Comparison of ENCODE assay signal across 22 cellular contexts in genomic region chr12:18258929-18259328, GRCh38. TPM values are rescaled to one million over a fixed set of nuclear protein-coding genes. Genes with fewer than 3 reads are reported as not detected.
DNase-seq lines count a peak whose midpoint lies in the region; ATAC-seq and TF ChIP-seq lines count a peak whose summit lies in the region.
"Had no signal": no experiment of that assay in that cellular context is flagged by ENCODE, and none has a peak within 500 bp of the region (broad histone marks: within the 10 kb centered on the region; RNA-seq: fewer than 3 reads in every experiment).

No MANE protein-coding gene starts in this region.

- intact Hi-C loops in Calu3 (cut with micrococcal nuclease; ENCODE audit: unreplicated experiment), result loop anchor here (10.0 kb wide), 1 partner anchor 876 kb away; no protein-coding TSS in a partner anchor
- intact Hi-C loops in MCF 10A (cut with micrococcal nuclease), result loop anchor here (10.0 kb wide), 1 partner anchor 446 kb away; no protein-coding TSS in a partner anchor

- H3K9me2 ChIP-seq in Karpas-422 (replicated peaks; ENCODE audit: insufficient read depth, low read length), result no peaks in the 10 kb centered on the region

- peak; percentile 61 for ATAC-seq in left lobe of liver
- ATAC-seq in gastroesophageal sphincter, result no peak
- ATAC-seq in omental fat pad (ENCODE audit: low FRiP score), result no peak
- ATAC-seq: CD8-positive, alpha-beta T cell; GM12878 had no signal

- TF ChIP-seq EP300 in gastroesophageal sphincter (IDR thresholded peaks at IDR 0.05), result no peak

- POLR2A ChIA-PET in MCF 10A (lab: Yijun Ruan, JAX), result interaction anchor here (0.5 to 15.1 kb wide), 5 partner anchors 14 to 249 kb away, joined by 3 to 443 read pairs (median 26); no protein-coding TSS in a partner anchor

- H3K79me2 ChIP-seq in Karpas-422 (ENCODE audit: low read length), result no peaks in the 10 kb centered on the region

- no peaks in the 10 kb centered on the region for H3K9me3 ChIP-seq in gastroesophageal sphincter
- H3K9me3 ChIP-seq in Karpas-422 (ENCODE audit: low read length), result no peaks in the 10 kb centered on the region
- H3K9me3 ChIP-seq: BLaER1 had no signal

- H3K27ac ChIP-seq in gastroesophageal sphincter (no peak overlapping the region), Karpas-422 (ENCODE audit: low read length) (no peak overlapping the region)
- H3K27ac ChIP-seq: BLaER1, HL-60 had no signal

- 80 to 100% methylated on average over 1 to 2 of the region's 2 CpGs for WGBS in gastroesophageal sphincter (ENCODE audit: low coverage in 1 of 2), 2 donors

- H3K9me3 Mint-ChIP-seq in Calu3 (ENCODE audit: low read depth, unreplicated experiment), result no peaks in the 10 kb centered on the region
- H3K9me3 Mint-ChIP-seq in MCF 10A (ENCODE audit: unreplicated experiment), result no peaks in the 10 kb centered on the region
- H3K9me3 Mint-ChIP-seq in type B pancreatic cell, result no peaks in the 10 kb centered on the region
- H3K9me3 Mint-ChIP-seq: H9 had no signal

- no peak for TF ChIP-seq CTCF in Calu3 (IDR thresholded peaks at IDR 0.05; ENCODE audit: unreplicated experiment)
- TF ChIP-seq CTCF in MCF 10A (IDR thresholded peaks at IDR 0.05; ENCODE audit: unreplicated experiment), result no peak
- TF ChIP-seq CTCF in type B pancreatic cell (conservative IDR thresholded peaks at IDR 0.05), result no peak
- no peak for TF ChIP-seq CTCF in gastroesophageal sphincter (IDR thresholded peaks at IDR 0.05)
- TF ChIP-seq CTCF in omental fat pad (IDR thresholded peaks at IDR 0.05), result no peak

- H3K4me1 ChIP-seq in gastroesophageal sphincter, result no peaks in the 10 kb centered on the region
- no peaks in the 10 kb centered on the region for H3K4me1 ChIP-seq in Karpas-422 (ENCODE audit: low read length)
- H3K4me1 ChIP-seq: BLaER1 had no signal

- H3K36me3 ChIP-seq in gastroesophageal sphincter (no peaks in the 10 kb centered on the region), Karpas-422 (ENCODE audit: insufficient read depth, low read length) (no peaks in the 10 kb centered on the region)
- H3K36me3 ChIP-seq: BLaER1 had no signal

- H3K27me3 Mint-ChIP-seq in Calu3 (ENCODE audit: unreplicated experiment) (no peaks in the 10 kb centered on the region), MCF 10A (ENCODE audit: insufficient read depth, unreplicated experiment) (no peaks in the 10 kb centered on the region), type B pancreatic cell (peaks cover 6% of the 10 kb centered on the region)

- no peak for TF ChIP-seq POLR2A in gastroesophageal sphincter (IDR thresholded peaks at IDR 0.05)

- no peak overlapping the region for H3K9ac ChIP-seq in Karpas-422 (ENCODE audit: low read length)
- H3K9ac ChIP-seq: BLaER1 had no signal

- H3K4me3 ChIP-seq in gastroesophageal sphincter, result no peak overlapping the region
- no peak overlapping the region for H3K4me3 ChIP-seq in Karpas-422 (ENCODE audit: low read length)
- H3K4me3 ChIP-seq: BLaER1, GM12878 had no signal

- H2AFZ ChIP-seq in Karpas-422 (ENCODE audit: low read length), result no peak overlapping the region

- H3K27me3 ChIP-seq in gastroesophageal sphincter (no peaks in the 10 kb centered on the region), Karpas-422 (ENCODE audit: low read length) (no peaks in the 10 kb centered on the region)
- H3K27me3 ChIP-seq: BLaER1 had no signal

- no peak for DNase-seq in Calu3
- DNase-seq in MCF 10A (ENCODE audit: unreplicated experiment), result no peak
- DNase-seq in left lobe of liver (ENCODE audit: low spot score), result no peak
- DNase-seq in type B pancreatic cell (ENCODE audit: extremely low spot score, unreplicated experiment), result no peak
- no peak for DNase-seq in Karpas-422
- no peak for DNase-seq in omental fat pad (ENCODE audit: low spot score)
- DNase-seq: 8988T; CD8-positive, alpha-beta T cell; DMS 273 treated with DMSO at 0.1 percent for 48 hours; DMS53; DND-41; EL; H9; IMR-90 had no signal

- peaks cover 37% of the 10 kb centered on the region for H3K4me1 Mint-ChIP-seq in Calu3 (ENCODE audit: low read depth, unreplicated experiment)
- peaks cover 40% of the 10 kb centered on the region for H3K4me1 Mint-ChIP-seq in MCF 10A (ENCODE audit: insufficient read depth, unreplicated experiment)
- H3K4me1 Mint-ChIP-seq in type B pancreatic cell (ENCODE audit: unreplicated experiment), result no peaks in the 10 kb centered on the region

- peak overlapping the region; percentile 99 for H3K27ac Mint-ChIP-seq in Calu3 (ENCODE audit: unreplicated experiment)
- H3K27ac Mint-ChIP-seq in MCF 10A (ENCODE audit: low read depth, unreplicated experiment), result peak overlapping the region; percentile 100
- no peak overlapping the region for H3K27ac Mint-ChIP-seq in type B pancreatic cell
- H3K27ac Mint-ChIP-seq: CD8-positive, alpha-beta T cell; H9 had no signal

- H3K4me3 Mint-ChIP-seq in Calu3 (ENCODE audit: low read depth, unreplicated experiment), result peak overlapping the region; percentile 53
- H3K4me3 Mint-ChIP-seq in MCF 10A (ENCODE audit: unreplicated experiment), result peak overlapping the region; percentile 76
- H3K4me3 Mint-ChIP-seq in type B pancreatic cell, result peak overlapping the region; percentile 5
- H3K4me3 Mint-ChIP-seq: CD8-positive, alpha-beta T cell; H9 had no signal

- CTCF ChIA-PET in Calu3 (lab: Charles Lee), result interaction anchor here (0.8 to 2.0 kb wide), 2 partner anchors 13 to 109 kb away, joined by 3 to 6 read pairs; no protein-coding TSS in a partner anchor
- CTCF ChIA-PET in MCF 10A (lab: Yijun Ruan, JAX), result interaction anchor here (0.8 to 2.4 kb wide), 4 partner anchors 9 to 61 kb away, joined by 3 to 18 read pairs (median 6); no protein-coding TSS in a partner anchor

- no TSS peak for BruUV-seq in Calu3 (replicated peaks; lab: Mats Ljungman, UMichigan)
- no TSS peak for BruUV-seq in MCF 10A (replicated peaks; lab: Mats Ljungman, UMichigan)

- peaks cover 38% of the 10 kb centered on the region for H3K36me3 Mint-ChIP-seq in Calu3 (ENCODE audit: insufficient read depth, unreplicated experiment)
- H3K36me3 Mint-ChIP-seq in MCF 10A (ENCODE audit: insufficient read depth, unreplicated experiment), result peaks cover 8% of the 10 kb centered on the region
- H3K36me3 Mint-ChIP-seq in type B pancreatic cell, result peaks cover 5% of the 10 kb centered on the region
- H3K36me3 Mint-ChIP-seq: CD8-positive, alpha-beta T cell had no signal

- no peaks in the 10 kb centered on the region for H4K20me1 ChIP-seq in Karpas-422 (ENCODE audit: insufficient read depth, low read depth, low read length)
- H4K20me1 ChIP-seq: BLaER1 had no signal

- no peak overlapping the region for H3K4me2 ChIP-seq in Karpas-422 (ENCODE audit: low read depth, low read length, poor library complexity, severe bottlenecking)
- H3K4me2 ChIP-seq: BLaER1 had no signal

RNA-seq across cellular contexts. Expression of gene PIK3C2G, which starts 2.4 kb away (rescaled TPM):
- total RNA-seq in Calu3 (2022), result 24.0 and 24.3 TPM in 2 replicates
- total RNA-seq in MCF 10A (2022), result 10.6 and 15.0 TPM in 2 replicates
- 17.3 TPM for total RNA-seq in left lobe of liver
- total RNA-seq in type B pancreatic cell (ENCODE audit: low replicate concordance), result 4.6 and 8.4 TPM in 2 replicates
- under 1 TPM in 3 of 4 donors, not detected in 1; 0.40 to 0.79 (median 0.69) TPM for total RNA-seq in gastroesophageal sphincter
- not detected in 2 replicates for total RNA-seq in Karpas-422 (2014; rRNA removed; shearing (Covaris generic); ENCODE audit: low replicate concordance)
- under 1 TPM; 0.12 to 0.47 (median 0.19) TPM for total RNA-seq in omental fat pad
- total RNA-seq: A673; CD8-positive, alpha-beta T cell; G401; GM12878; H1; H9; HT1080; IMR-90 had no signal

Comparison
In these comparisons a context has a peak if more than half of its experiments do, and no peak if none do; other contexts are left out.
1. H3K4me3 Mint-ChIP-seq: peak in every context shown above with its lines; median percentile 76 in MCF 10A; 53 in Calu3; 5 in type B pancreatic cell.